In genomic region chr1:86151427-86151826, GRCh38 we compare ENCODE assay signal across 25 cellular contexts. TPM values are rescaled to one million over a fixed set of nuclear protein-coding genes. Genes with fewer than 3 reads are reported as not detected.
DNase-seq lines count a peak whose midpoint lies in the region; ATAC-seq and TF ChIP-seq lines count a peak whose summit lies in the region.
"Had no signal": no experiment of that assay in that cellular context is flagged by ENCODE, and none has a peak within 500 bp of the region (broad histone marks: within the 10 kb centered on the region; RNA-seq: fewer than 3 reads in every experiment).

No MANE protein-coding gene starts in this region.

- H3K9me3 Mint-ChIP-seq in activated CD8-positive, alpha-beta memory T cell treated with anti-CD3 and anti-CD28 coated beads, Interleukin-2, amount 10 ng/mL, durations not matched to agents 7 days and 5 days (ENCODE audit: low read depth) = no peaks in the 10 kb centered on the region
- H3K9me3 Mint-ChIP-seq in Caco-2 (ENCODE audit: unreplicated experiment) = no peaks in the 10 kb centered on the region
- H3K9me3 Mint-ChIP-seq: activated CD4-positive, alpha-beta memory T cell treated with anti-CD3 and anti-CD28 coated beads, Interleukin-2, amount 10 ng/mL, durations not matched to agents 7 days and 5 days; activated naive CD4-positive, alpha-beta T cell treated with anti-CD3 and anti-CD28 coated beads, Interleukin-2, amount 10 ng/mL, durations not matched to agents 7 days and 5 days; activated T-cell treated with anti-CD3 and anti-CD28 coated beads, Interleukin-2, amount 50 U/mL, for 4 hours; nephron progenitor cell; T-helper 2 cell treated with Interferon-gamma antibody and Interleukin-4, amounts not matched to agents 5 μg/mL and 100 μg/mL, for 36 hours had no signal

- intact Hi-C loops in Caco-2 (cut with micrococcal nuclease; ENCODE audit: unreplicated experiment) = no loop called here

- no peak overlapping the region for H3K27ac Mint-ChIP-seq in activated CD8-positive, alpha-beta memory T cell treated with anti-CD3 and anti-CD28 coated beads, Interleukin-2, amount 10 ng/mL, durations not matched to agents 7 days and 5 days
- H3K27ac Mint-ChIP-seq in Caco-2 (ENCODE audit: unreplicated experiment) = no peak overlapping the region
- H3K27ac Mint-ChIP-seq: activated CD4-positive, alpha-beta memory T cell treated with anti-CD3 and anti-CD28 coated beads, Interleukin-2, amount 10 ng/mL, durations not matched to agents 7 days and 5 days; activated naive CD4-positive, alpha-beta T cell treated with anti-CD3 and anti-CD28 coated beads, Interleukin-2, amount 10 ng/mL, durations not matched to agents 7 days and 5 days; CD4-positive, alpha-beta memory T cell; nephron progenitor cell; T-helper 2 cell treated with Interferon-gamma antibody and Interleukin-4, amounts not matched to agents 5 μg/mL and 100 μg/mL, for 36 hours had no signal

- in situ Hi-C loops in brain microvascular endothelial cell (cut with HindIII; ENCODE audit: low pct_ligation_motif_present, low sequenced_read_pairs) = no loop called here

- H3K27ac ChIP-seq in brain microvascular endothelial cell = peak overlapping the region; percentile 22
- H3K27ac ChIP-seq: A549, ascending aorta, colonic mucosa, Peyer's patch, SK-N-MC had no signal

- TF ChIP-seq CTCF in brain microvascular endothelial cell (IDR thresholded peaks at IDR 0.05; ENCODE audit: low read depth, low read length, missing control alignments) = no peak
- TF ChIP-seq CTCF in Caco-2 (IDR thresholded peaks at IDR 0.05; ENCODE audit: insufficient read depth in 1 of 2, low read depth in 1 of 2, low read length in 1 of 2, severe bottlenecking in 1 of 2, unreplicated experiment in 1 of 2) = no peak

- H3K36me3 ChIP-seq in brain microvascular endothelial cell (replicated peaks) (no peaks in the 10 kb centered on the region), Caco-2 (ENCODE audit: control insufficient read depth, insufficient read depth, low read length) (no peaks in the 10 kb centered on the region)
- H3K36me3 ChIP-seq: ascending aorta, colonic mucosa, Peyer's patch had no signal

- H3K4me1 Mint-ChIP-seq in activated CD8-positive, alpha-beta memory T cell treated with anti-CD3 and anti-CD28 coated beads, Interleukin-2, amount 10 ng/mL, durations not matched to agents 7 days and 5 days = peaks cover 2% of the 10 kb centered on the region
- H3K4me1 Mint-ChIP-seq in Caco-2 (ENCODE audit: low read depth, unreplicated experiment) = no peaks in the 10 kb centered on the region

- H3K36me3 Mint-ChIP-seq in activated CD8-positive, alpha-beta memory T cell treated with anti-CD3 and anti-CD28 coated beads, Interleukin-2, amount 10 ng/mL, durations not matched to agents 7 days and 5 days = no peaks in the 10 kb centered on the region
- no peaks in the 10 kb centered on the region for H3K36me3 Mint-ChIP-seq in Caco-2 (ENCODE audit: insufficient read depth, unreplicated experiment)
- H3K36me3 Mint-ChIP-seq: activated naive CD4-positive, alpha-beta T cell treated with anti-CD3 and anti-CD28 coated beads, Interleukin-2, amount 10 ng/mL, durations not matched to agents 7 days and 5 days; CD4-positive, alpha-beta memory T cell had no signal

- POLR2A ChIA-PET in Caco-2 (lab: Charles Lee) = no interaction called here

- H3K9me3 ChIP-seq in Caco-2 = no peaks in the 10 kb centered on the region
- H3K9me3 ChIP-seq: A549, ascending aorta, colonic mucosa had no signal

- CTCF ChIA-PET in activated CD8-positive, alpha-beta memory T cell treated with anti-CD3 and anti-CD28 coated beads, Interleukin-2, amount 10 ng/mL, durations not matched to agents 7 days and 5 days (lab: Charles Lee) = no interaction called here
- CTCF ChIA-PET in Caco-2 (lab: Charles Lee) = no interaction called here

- ATAC-seq in activated CD8-positive, alpha-beta memory T cell treated with anti-CD3 and anti-CD28 coated beads, Interleukin-2, amount 10 ng/mL, durations not matched to agents 7 days and 5 days = no peak
- no peak for ATAC-seq in HG03520 (IDR thresholded peaks at IDR 0.05; ENCODE audit: unreplicated experiment)
- ATAC-seq: A549; activated T-cell treated with anti-CD3 and anti-CD28 coated beads, Interleukin-2, amount 50 U/mL, for 4 hours; left cardiac atrium had no signal

- no TSS peak for BruUV-seq in Caco-2 (replicated peaks; lab: Mats Ljungman, UMichigan)

- H3K27me3 ChIP-seq in brain microvascular endothelial cell (replicated peaks) (no peaks in the 10 kb centered on the region), Caco-2 (replicated peaks; ENCODE audit: control insufficient read depth, insufficient read depth, low read length) (no peaks in the 10 kb centered on the region)
- H3K27me3 ChIP-seq: ascending aorta, Peyer's patch had no signal

- no peak overlapping the region for H3K4me3 ChIP-seq in brain microvascular endothelial cell (ENCODE audit: low read depth, low read length)
- no peak overlapping the region for H3K4me3 ChIP-seq in Caco-2 (ENCODE audit: low read depth, low read length)
- H3K4me3 ChIP-seq: A549, ascending aorta, colonic mucosa, Peyer's patch, SK-N-MC had no signal

- H3K4me1 ChIP-seq in Caco-2 = no peaks in the 10 kb centered on the region
- H3K4me1 ChIP-seq: A549, colonic mucosa, Peyer's patch had no signal

- DNase-seq in AG08395 (ENCODE audit: low spot score) = peak; percentile 48
- DNase-seq in HT1080 (ENCODE audit: low read depth) = peak; percentile 60
- peak; percentile 34 for DNase-seq in brain microvascular endothelial cell
- peak; percentile 40 for DNase-seq in hepatic stellate cell (ENCODE audit: low spot score)
- DNase-seq in foreskin melanocyte = no peak
- DNase-seq in activated CD8-positive, alpha-beta memory T cell treated with anti-CD3 and anti-CD28 coated beads, Interleukin-2, amount 10 ng/mL, durations not matched to agents 7 days and 5 days = no peak
- DNase-seq in Caco-2 = no peak
- DNase-seq: activated CD4-positive, alpha-beta memory T cell treated with anti-CD3 and anti-CD28 coated beads, Interleukin-2, amount 10 ng/mL, durations not matched to agents 7 days and 5 days; activated CD4-positive, CD25-positive, alpha-beta regulatory T cell; activated naive CD4-positive, alpha-beta T cell treated with anti-CD3 and anti-CD28 coated beads, Interleukin-2, amount 10 ng/mL, durations not matched to agents 7 days and 5 days; activated T-cell treated with anti-CD3 and anti-CD28 coated beads, Interleukin-2, amount 50 U/mL, for 4 hours; CD4-positive, alpha-beta memory T cell; colonic mucosa; DMS79 treated with DMSO at 0.1 percent for 48 hours; GOT3; left cardiac atrium; NCI-H1436 treated with DMSO at 0.1 percent for 48 hours; nephron progenitor cell; Peyer's patch; stimulated activated CD8-positive, alpha-beta memory T cell treated with anti-CD3 and anti-CD28 coated beads, Interleukin-4, amount 100 ng/mL, for 48 hours had no signal

- no peak overlapping the region for H3K4me3 Mint-ChIP-seq in activated CD8-positive, alpha-beta memory T cell treated with anti-CD3 and anti-CD28 coated beads, Interleukin-2, amount 10 ng/mL, durations not matched to agents 7 days and 5 days
- H3K4me3 Mint-ChIP-seq in Caco-2 (ENCODE audit: unreplicated experiment) = no peak overlapping the region
- H3K4me3 Mint-ChIP-seq: activated CD4-positive, alpha-beta memory T cell treated with anti-CD3 and anti-CD28 coated beads, Interleukin-2, amount 10 ng/mL, durations not matched to agents 7 days and 5 days; activated naive CD4-positive, alpha-beta T cell treated with anti-CD3 and anti-CD28 coated beads, Interleukin-2, amount 10 ng/mL, durations not matched to agents 7 days and 5 days; activated T-cell treated with anti-CD3 and anti-CD28 coated beads, Interleukin-2, amount 50 U/mL, for 4 hours; CD4-positive, alpha-beta memory T cell; nephron progenitor cell; T-helper 2 cell treated with Interferon-gamma antibody and Interleukin-4, amounts not matched to agents 5 μg/mL and 100 μg/mL, for 36 hours had no signal

- peaks cover 21% of the 10 kb centered on the region for H3K27me3 Mint-ChIP-seq in activated CD8-positive, alpha-beta memory T cell treated with anti-CD3 and anti-CD28 coated beads, Interleukin-2, amount 10 ng/mL, durations not matched to agents 7 days and 5 days
- H3K27me3 Mint-ChIP-seq in Caco-2 (ENCODE audit: insufficient read depth, unreplicated experiment) = no peaks in the 10 kb centered on the region

RNA-seq across cellular contexts. Expression of gene COL24A1, which starts 5.1 kb away (rescaled TPM):
- not detected in 2 replicates for total RNA-seq in HT1080 (2014; rRNA removed; shearing (Covaris generic))
- polyA plus RNA-seq in HT1080 (2015; cell fraction: cytosol; rRNA removed) = not detected in 2 replicates
- 0.05 and 0.08 TPM in 2 replicates for polyA plus RNA-seq in HT1080 (2015; cell fraction: nucleus; rRNA removed)
- not detected for total RNA-seq in activated CD8-positive, alpha-beta memory T cell treated with anti-CD3 and anti-CD28 coated beads, Interleukin-2, amount 10 ng/mL, durations not matched to agents 7 days and 5 days
- total RNA-seq in Caco-2 (2022) = 0.07 TPM in 1 of 2 replicates, not detected in the other
- total RNA-seq: activated CD4-positive, alpha-beta memory T cell treated with anti-CD3 and anti-CD28 coated beads, Interleukin-2, amount 10 ng/mL, durations not matched to agents 7 days and 5 days; activated T-cell treated with anti-CD3 and anti-CD28 coated beads, Interleukin-2, amount 50 U/mL, for 4 hours had no signal
- polyA plus RNA-seq: CD4-positive, alpha-beta memory T cell had no signal

Comparison
In these comparisons a context has a peak if more than half of its experiments do, and no peak if none do; other contexts are left out.
1. DNase-seq: peak in AG08395 (single experiment), HT1080 (single experiment), brain microvascular endothelial cell (single experiment) and hepatic stellate cell (single experiment); none in foreskin melanocyte (single experiment), activated CD8-positive, alpha-beta memory T cell treated with anti-CD3 and anti-CD28 coated beads, Interleukin-2, amount 10 ng/mL, durations not matched to agents 7 days and 5 days (single experiment) and Caco-2 (0 of 2).